ENCODE assay signal across 8 cellular contexts in genomic region chr7:116122972-116123595, GRCh38.
DNase-seq lines count a peak whose midpoint lies in the region; ATAC-seq, FAIRE-seq and TF ChIP-seq lines count a peak whose summit lies in the region.

No MANE protein-coding gene starts in this region.

- TF ChIP-seq POLR2A in testis (IDR thresholded peaks at IDR 0.05), result no peak

- DNase-seq in GM12864 (ENCODE audit: low read depth), result no peak
- DNase-seq in HT1080 (ENCODE audit: low read depth), result peak; percentile 27
- no peak for DNase-seq in frontal cortex (ENCODE audit: low spot score in 2 of 2)
- peak; percentile 24 for DNase-seq in testis

- H3K4me3 ChIP-seq in GM12864 (ENCODE audit: low read depth, low read length) (no peak overlapping the region), testis (no peak overlapping the region)

- H3K27ac ChIP-seq in 22Rv1 (no peak overlapping the region), testis (no peak overlapping the region)

- H3K36me3 ChIP-seq in testis (ENCODE audit: low read depth, missing control alignments), result no peaks in the 10 kb centered on the region

- peak; percentile 74 for ATAC-seq in SK-N-SH treated with all-trans-retinoic acid at 6 μM for 48 hours
- no peak for ATAC-seq in GM18907 (IDR thresholded peaks at IDR 0.05; ENCODE audit: unreplicated experiment)
- ATAC-seq in HG03342 (IDR thresholded peaks at IDR 0.05; ENCODE audit: unreplicated experiment), result no peak

- no peaks in the 10 kb centered on the region for H3K4me1 ChIP-seq in testis

- no peaks in the 10 kb centered on the region for H3K27me3 ChIP-seq in testis

- TF ChIP-seq CTCF in 22Rv1 (IDR thresholded peaks at IDR 0.05) (peak; percentile 88), GM12864 (IDR thresholded peaks at IDR 0.05; ENCODE audit: low read depth, low read length, missing control alignments) (peak; percentile 64), testis (IDR thresholded peaks at IDR 0.05) (peak in 2 of 3 experiments; percentile 39 to 52)

- H3K9me3 ChIP-seq in testis, result no peaks in the 10 kb centered on the region

- 54 to 59% methylated on average over 3 of the region's 3 CpGs for WGBS in testis, 2 donors

- FAIRE-seq in frontal cortex (lab: Jason Lieb, UNC), result peak; percentile 50

- intact Hi-C loops in testis (cut with DNase I; ENCODE audit: low total_unique reads), result no loop called here

TF ChIP-seq in SK-N-SH treated with all-trans-retinoic acid at 6 μM for 48 hours, 23 proteins besides CTCF, POLR2A, EP300 and RAD21:
- TF ChIP-seq OSR1 (CRISPR knock-in tag; IDR thresholded peaks at IDR 0.05), result no peak
- no peak for TF ChIP-seq ZFP3 (CRISPR knock-in tag; IDR thresholded peaks at IDR 0.05)
- TF ChIP-seq ZNF70 (CRISPR knock-in tag; IDR thresholded peaks at IDR 0.05), result no peak
- no peak for TF ChIP-seq CSRNP3 (CRISPR knock-in tag; IDR thresholded peaks at IDR 0.05)
- TF ChIP-seq GLIS3 (CRISPR knock-in tag; IDR thresholded peaks at IDR 0.05), result no peak
- TF ChIP-seq TOX (CRISPR knock-in tag; IDR thresholded peaks at IDR 0.05; ENCODE audit: borderline replicate concordance), result no peak

Comparison
In these comparisons a context has a peak if more than half of its experiments do, and no peak if none do; other contexts are left out.
1. DNase-seq: peak in HT1080 (single experiment) and testis (single experiment); none in GM12864 (single experiment) and frontal cortex (0 of 2).
2. Peak in every context shown above with its lines, with median percentiles within 50 percentile points of each other: CTCF ChIP-seq.